In the genomic region with DNA sequence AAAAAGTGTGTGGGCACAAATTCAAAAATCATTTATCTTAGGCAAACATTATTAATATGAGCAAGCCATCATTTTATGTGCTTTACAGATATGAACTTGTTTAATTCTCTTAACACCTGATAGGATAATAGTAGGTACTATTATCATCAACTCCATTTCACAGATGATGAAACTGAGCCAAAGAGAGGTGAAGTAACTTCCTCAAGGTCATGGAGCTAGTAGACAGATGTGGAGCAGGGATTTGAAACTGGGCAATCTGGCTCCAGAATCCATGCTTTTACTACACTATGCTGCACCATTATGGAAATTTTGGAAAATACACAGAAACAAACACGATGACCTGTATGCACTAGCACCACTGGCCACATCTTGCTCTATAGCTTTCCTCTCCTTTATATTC, we compare ENCODE assay signal across 9 cellular contexts. TPM values are rescaled to one million over a fixed set of nuclear protein-coding genes. Genes with fewer than 3 reads are reported as not detected.
DNase-seq lines count a peak whose midpoint lies in the region; ATAC-seq and TF ChIP-seq lines count a peak whose summit lies in the region.
"Had no signal": no experiment of that assay in that cellular context is flagged by ENCODE, and none has a peak within 500 bp of the region (broad histone marks: within the 10 kb centered on the region; RNA-seq: fewer than 3 reads in every experiment).

No MANE protein-coding gene starts in this region.

- no peaks in the 10 kb centered on the region for H3K27me3 ChIP-seq in BLaER1
- H3K27me3 ChIP-seq in muscle layer of duodenum (ENCODE audit: low read depth, low read length): no peaks in the 10 kb centered on the region

- H3K4me1 Mint-ChIP-seq in HFFc6 (ENCODE audit: low read depth): no peaks in the 10 kb centered on the region
- H3K4me1 Mint-ChIP-seq in activated B cell treated with CpG ODN at 0.5 μM for 24 hours: peaks cover 10% of the 10 kb centered on the region

- H3K9me3 ChIP-seq in BLaER1: peaks cover 15% of the 10 kb centered on the region; the same call in 1 of the 2 replicates
- H3K9me3 ChIP-seq in muscle layer of duodenum (ENCODE audit: control insufficient read depth in 1 of 2, low read length in 2 of 2): no peaks in the 10 kb centered on the region
- H3K9me3 ChIP-seq: prostate gland had no signal

- in situ Hi-C loops in GM13976 (cut with MboI; ENCODE audit: low sequenced_read_pairs, unreplicated experiment): no loop called here

- H3K36me3 ChIP-seq in BLaER1 (0 out of 2 replicates have a peak, but pooled peaks cover 9% of the 10 kb centered on the region), muscle layer of duodenum (ENCODE audit: control insufficient read depth in 1 of 2, insufficient read depth in 2 of 2, low read length in 2 of 2) (no peaks in the 10 kb centered on the region)
- H3K36me3 ChIP-seq: prostate gland had no signal

- no peaks in the 10 kb centered on the region; the same call in 1 of the 2 replicates for H4K20me1 ChIP-seq in BLaER1

- DNase-seq in HFFc6: no peak
- no peak for DNase-seq in activated B cell treated with CpG ODN at 0.5 μM for 24 hours
- DNase-seq in activated CD8-positive, alpha-beta memory T cell treated with anti-CD3 and anti-CD28 coated beads for 24 hours: no peak
- DNase-seq in GM13976 (ENCODE audit: low spot score): no peak
- DNase-seq in activated T-cell treated with anti-CD3 and anti-CD28 coated beads, Interleukin-2, amount 50 U/mL, for 48 hours: no peak
- no peak for DNase-seq in OCI-M2 (lab: John Stamatoyannopoulos, UW; ENCODE audit: unreplicated experiment)

- H3K9ac ChIP-seq in BLaER1: peak overlapping the region; percentile 88

- H3K36me3 Mint-ChIP-seq in HFFc6 (ENCODE audit: low read depth) (no peaks in the 10 kb centered on the region), activated B cell treated with CpG ODN at 0.5 μM for 24 hours (ENCODE audit: low read depth) (peaks cover 3% of the 10 kb centered on the region)

- peak overlapping the region; percentile 81 for H3K4me3 ChIP-seq in BLaER1
- peak overlapping the region; percentile 71 to 96 for H3K4me3 ChIP-seq in muscle layer of duodenum (ENCODE audit: low read depth in 1 of 2, low read length in 2 of 2)

- CTCF ChIA-PET in activated B cell treated with CpG ODN at 0.5 μM for 24 hours (lab: Charles Lee): interaction anchor here (1.3 kb wide), 1 partner anchor 161 kb away, joined by 3 read pairs; no protein-coding TSS in a partner anchor

- no peak for ATAC-seq in activated B cell treated with CpG ODN at 0.5 μM for 24 hours (ENCODE audit: low read depth)

- H3K27ac ChIP-seq in BLaER1: peak overlapping the region; percentile 89
- H3K27ac ChIP-seq in muscle layer of duodenum (ENCODE audit: low read length): peak overlapping the region; percentile 63

- intact Hi-C loops in activated B cell treated with CpG ODN at 0.5 μM for 24 hours (cut with micrococcal nuclease): loop anchor here (2.0 to 5.0 kb wide), 2 partner anchors 163 to 392 kb away; a partner anchor contains a TSS

- TF ChIP-seq CTCF in HFFc6 (IDR thresholded peaks at IDR 0.05) (no peak), activated B cell treated with CpG ODN at 0.5 μM for 24 hours (IDR thresholded peaks at IDR 0.05) (no peak), GM13976 (IDR thresholded peaks at IDR 0.05; ENCODE audit: borderline replicate concordance, control extremely low read depth, extremely low read depth, insufficient read depth, missing control alignments) (no peak)

- H3K27ac Mint-ChIP-seq in HFFc6 (no peak overlapping the region), activated B cell treated with CpG ODN at 0.5 μM for 24 hours (peak overlapping the region; percentile 41)

- H3K27me3 Mint-ChIP-seq in HFFc6 (ENCODE audit: insufficient read depth) (no peaks in the 10 kb centered on the region; the same call in 1 of the 2 replicates), activated B cell treated with CpG ODN at 0.5 μM for 24 hours (no peaks in the 10 kb centered on the region)

- POLR2A ChIA-PET in activated B cell treated with CpG ODN at 0.5 μM for 24 hours (lab: Charles Lee): interaction anchor here (0.5 to 2.2 kb wide), 8 partner anchors 39 to 814 kb away, joined by 3 to 21 read pairs (median 4); a partner anchor contains a TSS

- H3K9me3 Mint-ChIP-seq in HFFc6 (no peaks in the 10 kb centered on the region), activated B cell treated with CpG ODN at 0.5 μM for 24 hours (no peaks in the 10 kb centered on the region)

- H3K4me3 Mint-ChIP-seq in HFFc6 (0 out of 2 replicates have a peak overlapping the region, but pooled peaks have one; percentile 20), activated B cell treated with CpG ODN at 0.5 μM for 24 hours (no peak overlapping the region)

- H3K4me1 ChIP-seq in BLaER1 (peaks cover 21% of the 10 kb centered on the region), muscle layer of duodenum (ENCODE audit: control insufficient read depth in 1 of 2, insufficient read depth in 2 of 2, low read length in 2 of 2) (peaks cover 3 to 17% of the 10 kb centered on the region in 2 donors)
- H3K4me1 ChIP-seq: prostate gland had no signal

- H3K4me2 ChIP-seq in BLaER1: peak overlapping the region; percentile 66

RNA-seq across cellular contexts. Expression of a gene that starts 1.0 kb away (rescaled TPM):
- total RNA-seq in HFFc6 (2021; fragmentation: NEBNext Ultra II Directional; extraction: Animal tissue kit (Norgen Biotek cat#: 25700)): 1 to 10 TPM; 3.0 to 6.7 (median 4.4) TPM
- 10.1 and 10.9 TPM in 2 replicates for total RNA-seq in activated B cell treated with CpG ODN at 0.5 μM for 24 hours

RNA-seq across cellular contexts. Expression of a gene that starts 48.8 kb away (rescaled TPM):
- 1 to 10 TPM; 1.5 to 2.0 (median 1.9) TPM for total RNA-seq in HFFc6 (2021; fragmentation: NEBNext Ultra II Directional; extraction: Animal tissue kit (Norgen Biotek cat#: 25700))
- total RNA-seq in activated B cell treated with CpG ODN at 0.5 μM for 24 hours: 2.9 TPM in 2 replicates

RNA-seq across cellular contexts. Expression of a gene that starts 58.3 kb away (rescaled TPM):
- total RNA-seq in HFFc6 (2021; fragmentation: NEBNext Ultra II Directional; extraction: Animal tissue kit (Norgen Biotek cat#: 25700)): 1 to 10 TPM; 3.1 to 7.2 (median 6.6) TPM
- total RNA-seq in activated B cell treated with CpG ODN at 0.5 μM for 24 hours: 0.91 and 1.1 TPM in 2 replicates
